Comparison of ENCODE assay signal across 8 cellular contexts in genomic region chr22:36028646-36029405, GRCh38. TPM values are rescaled to one million over a fixed set of nuclear protein-coding genes. Genes with fewer than 3 reads are reported as not detected.
DNase-seq lines count a peak whose midpoint lies in the region; ATAC-seq and TF ChIP-seq lines count a peak whose summit lies in the region.

Gene RBFOX2 (minus strand): TSS chr22:36028824. CDS start chr22:36028425, 399 bp downstream.

- peak; percentile 54 for TF ChIP-seq POLR2A in ovary (IDR thresholded peaks at IDR 0.05)

- peak within 1 kb of the TSS; percentile 98 for H3K4me3 ChIP-seq in cardiac muscle cell
- peak within 1 kb of the TSS; percentile 66 for H3K4me3 ChIP-seq in ovary

- peaks cover 0 to 26% of the 10 kb centered on the region in 2 donors for H3K27me3 Mint-ChIP-seq in T-cell

- no peak for TF ChIP-seq EP300 in ovary (IDR thresholded peaks at IDR 0.05)

- peaks cover 18 to 25% (median 22%) of the 10 kb centered on the region in 3 donors for H3K4me1 Mint-ChIP-seq in T-cell

- no peaks in the 10 kb centered on the region for H3K9me3 ChIP-seq in cardiac muscle cell (ENCODE audit: low read depth)
- H3K9me3 ChIP-seq in ovary, result no peaks in the 10 kb centered on the region

- H3K27me3 ChIP-seq in cardiac muscle cell (no peaks in the 10 kb centered on the region), ovary (no peaks in the 10 kb centered on the region)

- peak within 1 kb of the TSS; percentile 66 to 72 for H3K27ac Mint-ChIP-seq in T-cell

- peak within 1 kb of the TSS; percentile 79 to 90 (median 85) for H3K4me3 Mint-ChIP-seq in T-cell

- CTCF ChIA-PET in T-cell (lab: Charles Lee), result interaction anchor here in 1 of 2 donors (0.6 to 1.1 kb wide), 3 partner anchors 37 to 116 kb away, joined by 3 to 8 read pairs (median 3); no protein-coding TSS in a partner anchor

- POLR2A ChIA-PET in T-cell (lab: Charles Lee), result no interaction called here

- 1% methylated on average over 27 to 74 of the region's 74 CpGs for WGBS in ovary, 3 donors

- ATAC-seq in GM18502 (IDR thresholded peaks at IDR 0.05; ENCODE audit: poor library complexity, unreplicated experiment) (peak; percentile 65), T-cell (replicated peaks in 1 of 4) (peak; percentile 77 to 85 (median 80)), GM21723 (IDR thresholded peaks at IDR 0.05; ENCODE audit: unreplicated experiment) (no peak)

- intact Hi-C loops in ovary (cut with DNase I), result loop anchor here in 3 of 4 donors (1.0 to 10.0 kb wide), 3 partner anchors 38 to 64 kb away; no protein-coding TSS in a partner anchor

- DNase-seq in NCI-H1436 (lab: John Stamatoyannopoulos, UW), result peak; percentile 93
- DNase-seq in T-cell, result peak in 33 of 34 experiments; percentile 0 to 62 (median 37)
- peak; percentile 93 for DNase-seq in amniotic epithelial cell (ENCODE audit: low read depth)
- DNase-seq in cardiac muscle cell (ENCODE audit: low read depth in 1 of 2, low spot score in 1 of 2), result peak; percentile 97 to 99
- DNase-seq in ovary, result peak; percentile 98 to 99 (median 99)

- peaks cover 5% of the 10 kb centered on the region for H3K4me1 ChIP-seq in cardiac muscle cell (ENCODE audit: low read depth)
- H3K4me1 ChIP-seq in ovary (ENCODE audit: insufficient read depth), result peaks cover 8% of the 10 kb centered on the region

- TF ChIP-seq CTCF in cardiac muscle cell (IDR thresholded peaks at IDR 0.05; ENCODE audit: low read depth, low read length) (no peak), ovary (IDR thresholded peaks at IDR 0.05) (no peak)

- no peaks in the 10 kb centered on the region for H3K9me3 Mint-ChIP-seq in T-cell

- H3K27ac ChIP-seq in cardiac muscle cell (peak within 1 kb of the TSS; percentile 86), ovary (peak within 1 kb of the TSS; percentile 84 to 93), temporal lobe (ENCODE audit: low read depth, low read length) (peak within 1 kb of the TSS; percentile 65)

- H3K36me3 Mint-ChIP-seq in T-cell, result no peaks in the 10 kb centered on the region

- no peaks in the 10 kb centered on the region for H3K36me3 ChIP-seq in cardiac muscle cell
- no peaks in the 10 kb centered on the region for H3K36me3 ChIP-seq in ovary

RNA-seq across cellular contexts. Expression of gene RBFOX2, which starts in this region (rescaled TPM):
- total RNA-seq in T-cell (1 to 10 TPM in 3 of 5 donors, under 1 TPM in 2; 0.73 to 1.5 (median 1.4) TPM), cardiac muscle cell (332 and 339 TPM in 2 replicates), ovary (100 to 1,000 TPM in 5 of 7 donors, 10 to 100 TPM in 2; 71.1 to 137 (median 128) TPM), temporal lobe (394 TPM)
- polyA plus RNA-seq in cardiac muscle cell (299 and 399 TPM in 2 replicates), ovary (100 to 1,000 TPM in 1 of 2 donors, 10 to 100 TPM in 1; 68.7 to 140 TPM)

Comparison
In these comparisons a context has a peak if more than half of its experiments do, and no peak if none do; other contexts are left out.
1. RNA of gene RBFOX2 (total RNA-seq): 394 TPM in temporal lobe (single experiment), 332 to 339 TPM in cardiac muscle cell and 71.1 to 137 TPM in ovary; 0.73 to 1.5 TPM in T-cell; every median in the first group is over 10 times any median in the second.
2. DNase-seq: peak in every context shown above with its lines; median percentile 99 in ovary; 98 in cardiac muscle cell; 93 in NCI-H1436; 93 in amniotic epithelial cell; 37 in T-cell.
3. Peak in every context shown above with its lines, with median percentiles within 50 percentile points of each other: H3K27ac ChIP-seq.